8 cellular contexts compared by ENCODE assay signal in the genomic region with DNA sequence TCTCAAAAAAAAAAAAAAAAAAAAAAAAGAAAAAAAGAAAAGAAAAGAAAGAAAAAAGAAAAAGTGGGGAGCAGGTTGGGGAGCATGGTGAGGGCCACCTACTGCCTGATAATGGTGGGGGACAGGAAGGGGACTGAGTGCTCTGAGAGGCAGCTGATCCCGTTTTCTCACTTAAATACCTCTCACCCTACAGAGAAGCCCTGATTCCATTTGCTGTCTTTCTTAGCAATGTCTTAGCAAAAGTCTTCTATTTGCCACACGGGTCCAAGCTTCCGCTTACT. TPM values are rescaled to one million over a fixed set of nuclear protein-coding genes. Genes with fewer than 3 reads are reported as not detected.
A peak's percentile ranks its signal among the peaks of the same experiment; 100 is the strongest.
DNase-seq lines count a peak whose midpoint lies in the region; ATAC-seq and TF ChIP-seq lines count a peak whose summit lies in the region.

No MANE protein-coding gene starts in this region.

- no peak for ATAC-seq in left lung
- no peak for ATAC-seq in HG03045 (IDR thresholded peaks at IDR 0.05; ENCODE audit: unreplicated experiment)

- no peak for DNase-seq in activated CD4-positive, alpha-beta T cell treated with anti-CD3 and anti-CD28 coated beads, Interleukin-2, amount 10 ng/mL, durations not matched to agents 24 days and 14 days
- no peak for DNase-seq in activated CD4-positive, alpha-beta T cell treated with anti-CD3 and anti-CD28 coated beads for 1 hour
- no peak for DNase-seq in adrenal gland
- DNase-seq in left lung = no peak
- no peak for DNase-seq in testis
- DNase-seq in NCI-H146 (lab: John Stamatoyannopoulos, UW) = no peak
- no peak for DNase-seq in NCI-H69 (lab: John Stamatoyannopoulos, UW)

- peak overlapping the region; percentile 93 for H3K27ac Mint-ChIP-seq in activated CD4-positive, alpha-beta T cell treated with anti-CD3 and anti-CD28 coated beads, Interleukin-2, amount 10 ng/mL, durations not matched to agents 24 days and 14 days

- H3K9me3 Mint-ChIP-seq in activated CD4-positive, alpha-beta T cell treated with anti-CD3 and anti-CD28 coated beads, Interleukin-2, amount 10 ng/mL, durations not matched to agents 24 days and 14 days = no peaks in the 10 kb centered on the region

- H3K27me3 ChIP-seq in adrenal gland (no peaks in the 10 kb centered on the region), left lung (no peaks in the 10 kb centered on the region), testis (no peaks in the 10 kb centered on the region)

- H3K9me3 ChIP-seq in adrenal gland (replicated peaks in 1 of 3) (no peaks in the 10 kb centered on the region), left lung (no peaks in the 10 kb centered on the region), testis (no peaks in the 10 kb centered on the region)

- intact Hi-C loops in activated CD4-positive, alpha-beta T cell treated with anti-CD3 and anti-CD28 coated beads, Interleukin-2, amount 10 ng/mL, durations not matched to agents 24 days and 14 days (cut with micrococcal nuclease) = loop anchor here (5.0 kb wide), 2 partner anchors 37 to 52 kb away; no protein-coding TSS in a partner anchor
- intact Hi-C loops in adrenal gland (cut with DNase I) = no loop called here
- intact Hi-C loops in left lung (cut with DNase I) = no loop called here
- intact Hi-C loops in testis (cut with DNase I; ENCODE audit: low total_unique reads) = no loop called here

- H3K4me3 ChIP-seq in adrenal gland = peak overlapping the region in 2 of 4 donors; percentile 37 to 51
- peak overlapping the region; percentile 50 to 52 for H3K4me3 ChIP-seq in left lung
- H3K4me3 ChIP-seq in testis = peak overlapping the region; percentile 61 to 76

- peaks cover 32% of the 10 kb centered on the region for H3K4me1 Mint-ChIP-seq in activated CD4-positive, alpha-beta T cell treated with anti-CD3 and anti-CD28 coated beads, Interleukin-2, amount 10 ng/mL, durations not matched to agents 24 days and 14 days

- peak overlapping the region; percentile 87 to 100 (median 94) for H3K27ac ChIP-seq in adrenal gland
- peak overlapping the region; percentile 93 to 98 for H3K27ac ChIP-seq in left lung
- peak overlapping the region; percentile 82 to 96 for H3K27ac ChIP-seq in testis

- no peaks in the 10 kb centered on the region for H3K36me3 ChIP-seq in adrenal gland (replicated peaks in 1 of 2)
- H3K36me3 ChIP-seq in left lung = no peaks in the 10 kb centered on the region
- H3K36me3 ChIP-seq in testis (ENCODE audit: low read depth, missing control alignments) = no peaks in the 10 kb centered on the region

- WGBS in adrenal gland, 4 donors = 19 to 31% (median 22%) methylated on average over 3 of the region's 3 CpGs
- WGBS in testis, 2 donors = 20 to 29% methylated on average over 3 of the region's 3 CpGs

- H3K27me3 Mint-ChIP-seq in activated CD4-positive, alpha-beta T cell treated with anti-CD3 and anti-CD28 coated beads, Interleukin-2, amount 10 ng/mL, durations not matched to agents 24 days and 14 days = no peaks in the 10 kb centered on the region

- H3K36me3 Mint-ChIP-seq in activated CD4-positive, alpha-beta T cell treated with anti-CD3 and anti-CD28 coated beads, Interleukin-2, amount 10 ng/mL, durations not matched to agents 24 days and 14 days (ENCODE audit: low read depth) = peaks cover 16% of the 10 kb centered on the region

- H3K4me1 ChIP-seq in adrenal gland (replicated peaks in 1 of 2) = peaks cover 33 to 47% of the 10 kb centered on the region in 2 donors
- H3K4me1 ChIP-seq in left lung = peaks cover 5 to 79% of the 10 kb centered on the region in 2 donors
- H3K4me1 ChIP-seq in testis = peaks cover 37% of the 10 kb centered on the region

- peak overlapping the region; percentile 90 for H3K4me3 Mint-ChIP-seq in activated CD4-positive, alpha-beta T cell treated with anti-CD3 and anti-CD28 coated beads, Interleukin-2, amount 10 ng/mL, durations not matched to agents 24 days and 14 days

- TF ChIP-seq CTCF in adrenal gland (IDR thresholded peaks at IDR 0.05) (no peak), left lung (IDR thresholded peaks at IDR 0.05) (no peak), testis (IDR thresholded peaks at IDR 0.05) (no peak)

- TF ChIP-seq POLR2A in adrenal gland (IDR thresholded peaks at IDR 0.05) (no peak), testis (IDR thresholded peaks at IDR 0.05) (no peak)

RNA-seq across cellular contexts. Expression of a gene that starts 0.7 kb away (rescaled TPM):
- total RNA-seq in activated CD4-positive, alpha-beta T cell treated with anti-CD3 and anti-CD28 coated beads, Interleukin-2, amount 10 ng/mL, durations not matched to agents 24 days and 14 days = 17.4 and 17.7 TPM in 2 replicates
- total RNA-seq in adrenal gland (100 to 1,000 TPM in 2 of 8 donors, 10 to 100 TPM in 6; 65.7 to 116 (median 84.2) TPM), left lung (10 to 100 TPM; 33.0 to 42.6 TPM), testis (10 to 100 TPM; 55.0 to 67.8 TPM)
- polyA plus RNA-seq in adrenal gland (10 to 100 TPM; 20.3 to 28.8 (median 22.7) TPM), testis (ENCODE audit: insufficient read depth, low read depth, low replicate concordance) (23.8 TPM)

RNA-seq across cellular contexts. Expression of a gene that starts 58.8 kb away (rescaled TPM):
- 4.8 and 6.2 TPM in 2 replicates for total RNA-seq in activated CD4-positive, alpha-beta T cell treated with anti-CD3 and anti-CD28 coated beads, Interleukin-2, amount 10 ng/mL, durations not matched to agents 24 days and 14 days
- total RNA-seq in adrenal gland (10 to 100 TPM in 5 of 8 donors, 1 to 10 TPM in 3; 8.4 to 14.0 (median 10.2) TPM), left lung (10 to 100 TPM; 24.7 to 39.4 TPM), testis (10 to 100 TPM; 30.0 to 37.9 TPM)
- polyA plus RNA-seq in adrenal gland (10 to 100 TPM in 1 of 3 donors, 1 to 10 TPM in 2; 5.1 to 12.9 (median 5.5) TPM), testis (ENCODE audit: insufficient read depth, low read depth, low replicate concordance) (19.8 TPM)
